In the genomic region with DNA sequence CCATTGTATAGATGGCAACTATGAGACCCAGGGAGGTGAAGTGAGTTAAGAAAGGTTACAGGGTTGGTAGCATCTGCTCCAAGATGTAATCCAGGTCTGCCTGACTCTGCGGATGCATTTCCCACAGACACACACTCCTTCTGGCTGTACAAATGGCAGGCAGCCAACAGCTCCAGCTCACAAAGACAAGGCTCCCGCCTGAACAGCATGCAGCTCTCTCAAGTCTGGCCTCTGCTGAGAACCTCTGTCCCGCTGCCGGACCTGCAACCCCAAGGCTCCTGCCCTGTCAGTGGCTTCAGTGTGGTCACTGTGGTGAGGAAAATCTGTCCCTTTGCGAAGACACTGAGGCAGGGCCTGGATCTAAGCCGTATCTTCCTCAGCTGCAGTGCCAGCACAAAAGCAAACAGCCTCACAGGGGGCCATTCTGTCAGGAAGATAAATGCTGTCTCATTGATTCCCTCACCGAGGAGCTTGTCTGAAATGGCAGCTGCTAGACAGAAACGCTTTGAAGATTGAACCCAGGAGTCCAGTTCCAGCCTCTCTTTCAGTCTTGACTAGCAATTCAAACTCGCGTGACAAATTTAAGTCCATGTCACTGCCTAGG, we compare ENCODE assay signal across 2 cellular contexts.
A peak's percentile ranks its signal among the peaks of the same experiment; 100 is the strongest.
TF ChIP-seq lines count a peak whose summit lies in the region.

No MANE protein-coding gene starts in this region.

TF ChIP-seq in HepG2, 621 proteins besides CTCF, POLR2A, EP300 and RAD21 (continued from another document):
- TF ChIP-seq, protein P1, sequence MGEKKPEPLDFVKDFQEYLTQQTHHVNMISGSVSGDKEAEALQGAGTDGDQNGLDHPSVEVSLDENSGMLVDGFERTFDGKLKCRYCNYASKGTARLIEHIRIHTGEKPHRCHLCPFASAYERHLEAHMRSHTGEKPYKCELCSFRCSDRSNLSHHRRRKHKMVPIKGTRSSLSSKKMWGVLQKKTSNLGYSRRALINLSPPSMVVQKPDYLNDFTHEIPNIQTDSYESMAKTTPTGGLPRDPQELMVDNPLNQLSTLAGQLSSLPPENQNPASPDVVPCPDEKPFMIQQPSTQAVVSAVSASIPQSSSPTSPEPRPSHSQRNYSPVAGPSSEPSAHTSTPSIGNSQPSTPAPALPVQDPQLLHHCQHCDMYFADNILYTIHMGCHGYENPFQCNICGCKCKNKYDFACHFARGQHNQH (CRISPR knock-in tag; IDR thresholded peaks at IDR 0.05), result no peak
- TF ChIP-seq ZNF839 (CRISPR knock-in tag; IDR thresholded peaks at IDR 0.05; ENCODE audit: borderline replicate concordance) (no peak), ZNF878 (CRISPR knock-in tag; IDR thresholded peaks at IDR 0.05) (no peak), ZNF350 (CRISPR knock-in tag; IDR thresholded peaks at IDR 0.05; ENCODE audit: borderline replicate concordance, low read depth) (no peak), DMAP1 (CRISPR knock-in tag; IDR thresholded peaks at IDR 0.05) (no peak), ZNF776 (CRISPR knock-in tag; IDR thresholded peaks at IDR 0.05) (no peak), ARID2 (CRISPR knock-in tag; IDR thresholded peaks at IDR 0.05; ENCODE audit: borderline replicate concordance) (no peak), KDM1A (CRISPR knock-in tag; IDR thresholded peaks at IDR 0.05) (no peak), SRSF1 (optimal IDR thresholded peaks at IDR 0.05; ENCODE audit: low read depth, low read length) (no peak), NR2F2 (IDR thresholded peaks at IDR 0.05; ENCODE audit: borderline replicate concordance, low read depth) (no peak), ZNF33B (CRISPR knock-in tag; IDR thresholded peaks at IDR 0.05) (no peak), ZBTB7B (CRISPR knock-in tag; IDR thresholded peaks at IDR 0.05) (no peak)
- TF ChIP-seq, protein P2, sequence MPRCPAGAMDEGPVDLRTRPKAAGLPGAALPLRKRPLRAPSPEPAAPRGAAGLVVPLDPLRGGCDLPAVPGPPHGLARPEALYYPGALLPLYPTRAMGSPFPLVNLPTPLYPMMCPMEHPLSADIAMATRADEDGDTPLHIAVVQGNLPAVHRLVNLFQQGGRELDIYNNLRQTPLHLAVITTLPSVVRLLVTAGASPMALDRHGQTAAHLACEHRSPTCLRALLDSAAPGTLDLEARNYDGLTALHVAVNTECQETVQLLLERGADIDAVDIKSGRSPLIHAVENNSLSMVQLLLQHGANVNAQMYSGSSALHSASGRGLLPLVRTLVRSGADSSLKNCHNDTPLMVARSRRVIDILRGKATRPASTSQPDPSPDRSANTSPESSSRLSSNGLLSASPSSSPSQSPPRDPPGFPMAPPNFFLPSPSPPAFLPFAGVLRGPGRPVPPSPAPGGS (CRISPR knock-in tag; IDR thresholded peaks at IDR 0.05), result no peak

TF ChIP-seq in SK-N-SH, 30 proteins besides CTCF, POLR2A, EP300 and RAD21 (continued from another document):
- TF ChIP-seq FOSL2 (IDR thresholded peaks at IDR 0.05; ENCODE audit: borderline replicate concordance, low read depth) (no peak), ZBTB33 (IDR thresholded peaks at IDR 0.05; ENCODE audit: borderline replicate concordance, low read depth) (no peak), FOXJ3 (CRISPR knock-in tag; IDR thresholded peaks at IDR 0.05) (no peak), TEAD4 (IDR thresholded peaks at IDR 0.05; ENCODE audit: borderline replicate concordance, insufficient read depth) (no peak), POLR2AphosphoS5 (IDR thresholded peaks at IDR 0.05; ENCODE audit: low read depth, low read length) (no peak), MXI1 (IDR thresholded peaks at IDR 0.05; ENCODE audit: low read depth, low read length) (peak; percentile 72; the same call in 1 of the 2 replicates), NFIC (IDR thresholded peaks at IDR 0.05; ENCODE audit: borderline replicate concordance) (0 out of 2 replicates have a peak, but pooled peaks have one; percentile 17), PBX3 (IDR thresholded peaks at IDR 0.05) (no peak), RXRA (IDR thresholded peaks at IDR 0.05; ENCODE audit: borderline replicate concordance, low read depth) (no peak), ELF1 (IDR thresholded peaks at IDR 0.05) (no peak), TAF1 (IDR thresholded peaks at IDR 0.05; ENCODE audit: borderline replicate concordance, low read depth, low read length) (no peak), RCOR1 (IDR thresholded peaks at IDR 0.05; ENCODE audit: low read length) (peak; percentile 62), USF2 (IDR thresholded peaks at IDR 0.05; ENCODE audit: borderline replicate concordance, low read depth, low read length) (no peak), SMC3 (IDR thresholded peaks at IDR 0.05; ENCODE audit: low read depth, low read length) (peak; percentile 30; the same call in 1 of the 2 replicates), YY1 (IDR thresholded peaks at IDR 0.05; ENCODE audit: low read depth) (no peak), NRF1 (IDR thresholded peaks at IDR 0.05; ENCODE audit: low read depth, low read length) (no peak), GABPA (IDR thresholded peaks at IDR 0.05; ENCODE audit: low read depth) (no peak), SIN3A (IDR thresholded peaks at IDR 0.05; ENCODE audit: borderline replicate concordance, low read depth, low read length) (no peak), FOXM1 (IDR thresholded peaks at IDR 0.05; ENCODE audit: low read depth) (no peak), EZH2phosphoT487 (IDR thresholded peaks at IDR 0.05; ENCODE audit: borderline replicate concordance, low read depth) (no peak)
- TF ChIP-seq, protein P3, sequence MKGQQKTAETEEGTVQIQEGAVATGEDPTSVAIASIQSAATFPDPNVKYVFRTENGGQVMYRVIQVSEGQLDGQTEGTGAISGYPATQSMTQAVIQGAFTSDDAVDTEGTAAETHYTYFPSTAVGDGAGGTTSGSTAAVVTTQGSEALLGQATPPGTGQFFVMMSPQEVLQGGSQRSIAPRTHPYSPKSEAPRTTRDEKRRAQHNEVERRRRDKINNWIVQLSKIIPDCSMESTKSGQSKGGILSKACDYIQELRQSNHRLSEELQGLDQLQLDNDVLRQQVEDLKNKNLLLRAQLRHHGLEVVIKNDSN (IDR thresholded peaks at IDR 0.05; ENCODE audit: borderline replicate concordance, low read depth), result no peak
- TF ChIP-seq, protein P4, sequence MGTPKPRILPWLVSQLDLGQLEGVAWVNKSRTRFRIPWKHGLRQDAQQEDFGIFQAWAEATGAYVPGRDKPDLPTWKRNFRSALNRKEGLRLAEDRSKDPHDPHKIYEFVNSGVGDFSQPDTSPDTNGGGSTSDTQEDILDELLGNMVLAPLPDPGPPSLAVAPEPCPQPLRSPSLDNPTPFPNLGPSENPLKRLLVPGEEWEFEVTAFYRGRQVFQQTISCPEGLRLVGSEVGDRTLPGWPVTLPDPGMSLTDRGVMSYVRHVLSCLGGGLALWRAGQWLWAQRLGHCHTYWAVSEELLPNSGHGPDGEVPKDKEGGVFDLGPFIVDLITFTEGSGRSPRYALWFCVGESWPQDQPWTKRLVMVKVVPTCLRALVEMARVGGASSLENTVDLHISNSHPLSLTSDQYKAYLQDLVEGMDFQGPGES (IDR thresholded peaks at IDR 0.05; ENCODE audit: low read depth, low read length), result no peak
